Comparison of ENCODE assay signal across 1 cellular context in the genomic region with DNA sequence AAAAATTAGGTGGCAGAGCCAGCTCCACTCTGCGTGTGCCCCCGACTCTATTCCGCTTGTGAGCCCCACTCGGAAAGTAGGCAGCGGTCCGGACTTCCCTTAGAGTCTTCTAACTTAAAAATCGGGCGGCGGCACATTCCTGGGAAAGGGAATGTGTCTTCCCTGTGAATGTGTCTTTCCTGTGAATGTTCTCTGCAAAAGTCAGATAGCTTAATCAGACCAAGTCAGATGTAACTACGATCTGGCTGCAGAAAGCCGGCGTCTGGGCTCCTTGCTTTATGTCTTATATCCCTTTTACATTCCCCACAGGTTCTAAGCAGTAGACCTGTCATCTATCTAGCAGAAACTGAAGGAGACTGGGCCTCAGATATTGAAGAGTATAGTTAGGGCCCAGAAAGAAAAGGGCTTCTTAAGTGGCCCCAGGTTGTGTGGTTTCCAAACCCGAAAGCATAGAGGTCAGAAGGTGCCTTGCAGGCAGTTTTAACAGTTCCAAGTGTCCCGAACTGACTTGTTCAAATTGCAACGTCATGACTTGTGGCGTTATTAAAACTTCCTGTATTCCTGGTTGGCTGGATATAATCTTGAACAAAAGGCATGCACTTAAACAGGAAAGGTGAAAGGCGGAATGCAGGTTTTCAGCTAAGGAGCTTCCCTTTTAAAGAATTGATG.
A peak's percentile ranks its signal among the peaks of the same experiment; 100 is the strongest.
TF ChIP-seq lines count a peak whose summit lies in the region.

No MANE protein-coding gene starts in this region.

TF ChIP-seq in GM12878, 131 proteins besides CTCF, POLR2A, EP300 and RAD21 (continued from another document):
- TF ChIP-seq, protein P1, sequence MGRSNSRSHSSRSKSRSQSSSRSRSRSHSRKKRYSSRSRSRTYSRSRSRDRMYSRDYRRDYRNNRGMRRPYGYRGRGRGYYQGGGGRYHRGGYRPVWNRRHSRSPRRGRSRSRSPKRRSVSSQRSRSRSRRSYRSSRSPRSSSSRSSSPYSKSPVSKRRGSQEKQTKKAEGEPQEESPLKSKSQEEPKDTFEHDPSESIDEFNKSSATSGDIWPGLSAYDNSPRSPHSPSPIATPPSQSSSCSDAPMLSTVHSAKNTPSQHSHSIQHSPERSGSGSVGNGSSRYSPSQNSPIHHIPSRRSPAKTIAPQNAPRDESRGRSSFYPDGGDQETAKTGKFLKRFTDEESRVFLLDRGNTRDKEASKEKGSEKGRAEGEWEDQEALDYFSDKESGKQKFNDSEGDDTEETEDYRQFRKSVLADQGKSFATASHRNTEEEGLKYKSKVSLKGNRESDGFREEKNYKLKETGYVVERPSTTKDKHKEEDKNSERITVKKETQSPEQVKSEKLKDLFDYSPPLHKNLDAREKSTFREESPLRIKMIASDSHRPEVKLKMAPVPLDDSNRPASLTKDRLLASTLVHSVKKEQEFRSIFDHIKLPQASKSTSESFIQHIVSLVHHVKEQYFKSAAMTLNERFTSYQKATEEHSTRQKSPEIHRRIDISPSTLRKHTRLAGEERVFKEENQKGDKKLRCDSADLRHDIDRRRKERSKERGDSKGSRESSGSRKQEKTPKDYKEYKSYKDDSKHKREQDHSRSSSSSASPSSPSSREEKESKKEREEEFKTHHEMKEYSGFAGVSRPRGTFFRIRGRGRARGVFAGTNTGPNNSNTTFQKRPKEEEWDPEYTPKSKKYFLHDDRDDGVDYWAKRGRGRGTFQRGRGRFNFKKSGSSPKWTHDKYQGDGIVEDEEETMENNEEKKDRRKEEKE (IDR thresholded peaks at IDR 0.05): no peak
- TF ChIP-seq MXI1 (IDR thresholded peaks at IDR 0.05; ENCODE audit: low read depth, low read length) (no peak), CREB1 (IDR thresholded peaks at IDR 0.05; ENCODE audit: low read depth) (peak; percentile 40; the same call in 1 of the 2 replicates), RUNX3 (IDR thresholded peaks at IDR 0.05; ENCODE audit: low read length) (peak; percentile 63), IKZF2 (IDR thresholded peaks at IDR 0.05) (peak in 1 of 2 experiments; percentile 59; a peak in 2 of 4 replicates), SIN3A (IDR thresholded peaks at IDR 0.05; ENCODE audit: low read depth, low read length) (0 out of 2 replicates have a peak, but pooled peaks have one; percentile 14)
